8 cellular contexts compared by ENCODE assay signal in the genomic region with DNA sequence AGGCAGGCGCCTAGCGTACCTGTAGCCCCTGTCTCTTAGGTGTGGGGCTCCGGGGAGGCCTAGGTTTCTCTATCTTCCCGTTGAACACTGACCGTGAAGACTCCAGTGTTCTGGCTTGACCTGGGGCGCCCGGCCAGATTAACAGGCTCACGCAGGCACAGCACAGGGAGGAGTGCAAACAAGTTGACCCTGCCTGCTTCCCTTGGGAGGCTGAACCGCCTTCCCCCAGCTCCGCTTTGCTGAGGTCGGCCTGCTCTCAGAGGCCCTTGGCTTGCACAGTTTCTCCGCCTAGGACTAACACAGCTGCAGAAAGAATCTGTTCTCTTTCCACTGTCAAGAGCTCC. TPM values are rescaled to one million over a fixed set of nuclear protein-coding genes. Genes with fewer than 3 reads are reported as not detected.
DNase-seq lines count a peak whose midpoint lies in the region; ATAC-seq and TF ChIP-seq lines count a peak whose summit lies in the region.

No MANE protein-coding gene starts in this region.

- H3K4me1 ChIP-seq in endodermal cell (ENCODE audit: control insufficient read depth, insufficient read depth, low read length) (no peaks in the 10 kb centered on the region), mesodermal cell (ENCODE audit: control insufficient read depth, insufficient read depth, low read length, poor library complexity, severe bottlenecking) (peaks cover 7% of the 10 kb centered on the region), upper lobe of right lung (peaks cover 28% of the 10 kb centered on the region)

- H3K4me3 ChIP-seq in H7 (ENCODE audit: insufficient read depth, low read depth, low read length) (peak overlapping the region; percentile 92), endodermal cell (ENCODE audit: low read length) (peak overlapping the region; percentile 89), mesodermal cell (ENCODE audit: extremely low read depth, insufficient read depth, low read length, poor library complexity, severe bottlenecking) (peak overlapping the region; percentile 70), upper lobe of right lung (peak overlapping the region; percentile 80)

- H3K9me3 Mint-ChIP-seq in CD4-positive, alpha-beta T cell = peaks cover 2% of the 10 kb centered on the region
- no peaks in the 10 kb centered on the region for H3K9me3 Mint-ChIP-seq in endodermal cell

- H3K4me3 Mint-ChIP-seq in CD4-positive, alpha-beta T cell = peak overlapping the region; percentile 95
- H3K4me3 Mint-ChIP-seq in endodermal cell = peak overlapping the region; percentile 80

- DNase-seq in CD4-positive, alpha-beta T cell = peak in 2 of 10 experiments; percentile 2 to 37
- DNase-seq in H7 = no peak
- DNase-seq in RPMI7951 (ENCODE audit: low read depth) = peak; percentile 39
- peak; percentile 76 for DNase-seq in endodermal cell
- DNase-seq in upper lobe of right lung = peak; percentile 83
- DNase-seq in COR-L47 (lab: John Stamatoyannopoulos, UW) = no peak
- no peak for DNase-seq in GM13977 (ENCODE audit: low spot score)

- POLR2A ChIA-PET in CD4-positive, alpha-beta T cell (lab: Charles Lee) = interaction anchor here (0.7 to 3.6 kb wide), 19 partner anchors 10 to 821 kb away, joined by 3 to 114 read pairs (median 8); a partner anchor contains a TSS

- WGBS in endodermal cell (ENCODE audit: insufficient coverage in 1 of 2, insufficient read length in 1 of 2), 2 experiments = 11 to 12% methylated on average over 12 of the region's 12 CpGs
- WGBS in mesodermal cell (ENCODE audit: insufficient coverage in 2 of 2), 2 experiments = 18% methylated on average over 10 to 12 of the region's 12 CpGs

- no peak for TF ChIP-seq CTCF in CD4-positive, alpha-beta T cell (IDR thresholded peaks at IDR 0.05)
- TF ChIP-seq CTCF in endodermal cell (conservative IDR thresholded peaks at IDR 0.05) (no peak), upper lobe of right lung (IDR thresholded peaks at IDR 0.05) (no peak), GM13977 (IDR thresholded peaks at IDR 0.05; ENCODE audit: extremely low read depth, insufficient read depth, missing control alignments) (no peak)

- intact Hi-C loops in CD4-positive, alpha-beta T cell (cut with DNase I, micrococcal nuclease) = loop anchor here in 1 of 2 experiments (2.0 to 5.0 kb wide), 2 partner anchors 34 to 346 kb away; a partner anchor contains a TSS
- intact Hi-C loops in upper lobe of right lung (cut with DNase I) = no loop called here

- peak overlapping the region; percentile 45 for H3K27ac ChIP-seq in CD4-positive, alpha-beta T cell (ENCODE audit: low read depth, low read length)
- H3K27ac ChIP-seq in endodermal cell (ENCODE audit: low read depth, low read length) = no peak overlapping the region
- H3K27ac ChIP-seq in mesodermal cell (ENCODE audit: low read depth, low read length, severe bottlenecking) = no peak overlapping the region
- H3K27ac ChIP-seq in upper lobe of right lung = peak overlapping the region; percentile 84

- H3K4me1 Mint-ChIP-seq in CD4-positive, alpha-beta T cell (ENCODE audit: low read depth) = peaks cover 42% of the 10 kb centered on the region
- H3K4me1 Mint-ChIP-seq in endodermal cell = peaks cover 25% of the 10 kb centered on the region

- CTCF ChIA-PET in CD4-positive, alpha-beta T cell (lab: Charles Lee) = interaction anchor here (1.2 to 2.0 kb wide), 5 partner anchors 9 to 43 kb away, joined by 4 to 12 read pairs (median 5); a partner anchor contains a TSS

- H3K9ac ChIP-seq in endodermal cell (ENCODE audit: extremely low read depth, low read length, poor library complexity, severe bottlenecking) = peak overlapping the region; percentile 59

- no peak for ATAC-seq in CD4-positive, alpha-beta T cell (ENCODE audit: poor library complexity)
- ATAC-seq in upper lobe of right lung = peak; percentile 46

- H3K27me3 ChIP-seq in CD4-positive, alpha-beta T cell (ENCODE audit: control insufficient read depth, insufficient read depth, low read length) = no peaks in the 10 kb centered on the region
- no peaks in the 10 kb centered on the region for H3K27me3 ChIP-seq in H7 (ENCODE audit: control insufficient read depth, insufficient read depth, low read length)
- no peaks in the 10 kb centered on the region for H3K27me3 ChIP-seq in endodermal cell (ENCODE audit: control insufficient read depth, insufficient read depth, low read length, poor library complexity, severe bottlenecking)
- H3K27me3 ChIP-seq in upper lobe of right lung = no peaks in the 10 kb centered on the region

- no peaks in the 10 kb centered on the region for H3K9me3 ChIP-seq in CD4-positive, alpha-beta T cell (ENCODE audit: control insufficient read depth, low read length)
- H3K9me3 ChIP-seq in endodermal cell (ENCODE audit: control insufficient read depth, low read length) (no peaks in the 10 kb centered on the region), mesodermal cell (ENCODE audit: control insufficient read depth, low read length) (no peaks in the 10 kb centered on the region), upper lobe of right lung (no peaks in the 10 kb centered on the region)

- peak overlapping the region; percentile 86 for H3K27ac Mint-ChIP-seq in CD4-positive, alpha-beta T cell
- peak overlapping the region; percentile 48 for H3K27ac Mint-ChIP-seq in endodermal cell

- H3K36me3 ChIP-seq in H7 (replicated peaks; ENCODE audit: control insufficient read depth, insufficient read depth, low read length) = peaks cover 4% of the 10 kb centered on the region
- peaks cover 37% of the 10 kb centered on the region for H3K36me3 ChIP-seq in endodermal cell (ENCODE audit: control insufficient read depth, insufficient read depth, low read length)
- H3K36me3 ChIP-seq in mesodermal cell (ENCODE audit: control insufficient read depth, insufficient read depth, low read length) = peaks cover 31% of the 10 kb centered on the region
- peaks cover 29% of the 10 kb centered on the region for H3K36me3 ChIP-seq in upper lobe of right lung

- H3K36me3 Mint-ChIP-seq in CD4-positive, alpha-beta T cell (ENCODE audit: low read depth) = peaks cover 57% of the 10 kb centered on the region
- peaks cover 30% of the 10 kb centered on the region for H3K36me3 Mint-ChIP-seq in endodermal cell (ENCODE audit: low read depth)

- no peaks in the 10 kb centered on the region for H3K27me3 Mint-ChIP-seq in CD4-positive, alpha-beta T cell
- H3K27me3 Mint-ChIP-seq in endodermal cell (ENCODE audit: insufficient read depth) = no peaks in the 10 kb centered on the region

- in situ Hi-C loops in GM13977 (cut with MboI; ENCODE audit: low pct_unique_long_range_greater_than_20kb, low sequenced_read_pairs, unreplicated experiment) = no loop called here

RNA-seq across cellular contexts. Expression of a gene that starts 0.6 kb away (rescaled TPM):
- 1 to 10 TPM; 8.3 to 9.8 TPM for total RNA-seq in CD4-positive, alpha-beta T cell
- 18.8 and 23.4 TPM in 2 replicates for total RNA-seq in H7 (2014; rRNA removed; shearing (Covaris generic))
- total RNA-seq in RPMI7951 (2014; rRNA removed; shearing (Covaris generic)) = 32.9 and 33.9 TPM in 2 replicates
- total RNA-seq in endodermal cell (10 to 100 TPM; 65.2 to 77.2 TPM), upper lobe of right lung (157 TPM)
- 36.7 TPM for polyA plus RNA-seq in endodermal cell (2013, experiment 1 of 2)
- polyA plus RNA-seq in endodermal cell (2013, experiment 2 of 2) = 38.5 TPM
- polyA plus RNA-seq in mesodermal cell (2013, experiment 1 of 2) = 52.6 TPM
- polyA plus RNA-seq in mesodermal cell (2013, experiment 2 of 2) = 55.2 TPM

RNA-seq across cellular contexts. Expression of a gene that starts 10.1 kb away (rescaled TPM):
- total RNA-seq in CD4-positive, alpha-beta T cell = 10 to 100 TPM; 34.4 to 45.3 TPM
- total RNA-seq in H7 (2014; rRNA removed; shearing (Covaris generic)) = 97.5 and 136 TPM in 2 replicates
- 89.6 and 116 TPM in 2 replicates for total RNA-seq in RPMI7951 (2014; rRNA removed; shearing (Covaris generic))
- total RNA-seq in endodermal cell (100 to 1,000 TPM; 217 to 256 TPM), upper lobe of right lung (110 TPM)
- polyA plus RNA-seq in endodermal cell (2013, experiment 1 of 2) = 249 TPM
- 236 TPM for polyA plus RNA-seq in endodermal cell (2013, experiment 2 of 2)
- polyA plus RNA-seq in mesodermal cell (2013, experiment 1 of 2) = 134 TPM
- 152 TPM for polyA plus RNA-seq in mesodermal cell (2013, experiment 2 of 2)

RNA-seq across cellular contexts. Expression of a gene that starts 35.0 kb away (rescaled TPM):
- total RNA-seq in CD4-positive, alpha-beta T cell = 10 to 100 TPM; 74.4 to 76.1 TPM
- 144 and 160 TPM in 2 replicates for total RNA-seq in H7 (2014; rRNA removed; shearing (Covaris generic))
- 447 and 542 TPM in 2 replicates for total RNA-seq in RPMI7951 (2014; rRNA removed; shearing (Covaris generic))
- 100 to 1,000 TPM; 305 to 320 TPM for total RNA-seq in endodermal cell
- polyA plus RNA-seq in endodermal cell (2013, experiment 1 of 2) = 160 TPM
- polyA plus RNA-seq in endodermal cell (2013, experiment 2 of 2) = 175 TPM
- 158 TPM for polyA plus RNA-seq in mesodermal cell (2013, experiment 1 of 2)
- 204 TPM for polyA plus RNA-seq in mesodermal cell (2013, experiment 2 of 2)
- total RNA-seq in upper lobe of right lung = 96.8 TPM

RNA-seq across cellular contexts. Expression of a gene that starts 43.4 kb away (rescaled TPM):
- 10 to 100 TPM; 30.6 to 31.4 TPM for total RNA-seq in CD4-positive, alpha-beta T cell
- total RNA-seq in H7 (2014; rRNA removed; shearing (Covaris generic)) = 84.4 and 87.1 TPM in 2 replicates
- 45.0 and 50.1 TPM in 2 replicates for total RNA-seq in RPMI7951 (2014; rRNA removed; shearing (Covaris generic))
- total RNA-seq in endodermal cell (10 to 100 TPM; 81.3 to 91.8 TPM), upper lobe of right lung (21.7 TPM)
- 45.6 TPM for polyA plus RNA-seq in endodermal cell (2013, experiment 1 of 2)
- 45.3 TPM for polyA plus RNA-seq in endodermal cell (2013, experiment 2 of 2)
- 27.0 TPM for polyA plus RNA-seq in mesodermal cell (2013, experiment 1 of 2)
- polyA plus RNA-seq in mesodermal cell (2013, experiment 2 of 2) = 28.5 TPM

Comparison
In these comparisons a context has a peak if more than half of its experiments do, and no peak if none do; other contexts are left out.
1. DNase-seq: peak in RPMI7951 (single experiment), endodermal cell (single experiment) and upper lobe of right lung (single experiment); none in H7 (single experiment), COR-L47 (single experiment) and GM13977 (single experiment).
2. H3K27ac ChIP-seq: peak in CD4-positive, alpha-beta T cell (single experiment) and upper lobe of right lung (single experiment); none in endodermal cell (single experiment) and mesodermal cell (single experiment).
3. Peak in every context shown above with its lines, with median percentiles within 50 percentile points of each other: H3K4me3 ChIP-seq.